In the genomic region with DNA sequence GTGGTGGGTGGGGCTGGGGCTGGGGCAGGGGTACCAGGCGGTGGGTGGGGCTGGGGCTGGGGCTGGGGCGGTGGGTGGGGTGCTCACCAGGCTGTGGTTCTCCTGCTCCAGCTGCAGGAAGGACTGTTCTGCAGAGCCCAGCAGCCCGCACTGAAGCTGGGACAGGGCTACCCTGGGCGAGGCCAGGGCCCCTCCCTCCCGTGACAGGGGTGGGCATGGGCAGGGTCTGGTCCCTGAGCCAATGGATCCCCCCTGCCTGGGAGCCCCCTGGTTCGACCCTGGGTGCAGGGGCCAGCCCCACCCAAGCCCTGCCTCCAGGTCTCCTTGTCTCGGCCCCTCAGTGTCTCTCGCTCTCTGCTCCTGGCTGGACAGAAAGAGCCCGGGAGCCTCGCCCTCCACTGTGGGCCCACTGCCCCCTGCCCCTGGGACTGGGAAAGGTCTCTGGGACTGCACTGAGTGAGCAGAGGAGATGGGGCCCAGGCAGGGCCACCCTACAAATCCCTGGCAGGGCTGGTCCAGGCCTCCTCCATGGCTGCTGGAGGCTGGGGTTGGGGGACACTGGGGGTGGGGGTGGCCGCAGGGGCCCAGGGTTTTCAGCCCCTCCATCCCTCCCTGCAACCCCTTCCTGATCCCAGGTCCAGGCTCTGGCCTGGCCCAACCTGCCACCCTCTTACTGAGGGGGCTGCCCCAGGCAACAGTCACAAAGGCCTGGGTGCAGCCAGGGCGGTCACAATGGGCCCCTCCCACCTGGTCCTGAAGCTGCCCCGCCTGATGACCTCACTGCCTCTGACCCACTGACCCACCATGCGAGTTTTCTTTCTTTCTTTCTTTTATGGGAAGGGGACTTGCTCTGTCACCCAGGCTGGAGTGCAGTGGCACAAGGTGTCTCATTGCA, we compare ENCODE assay signal across 29 cellular contexts. TPM values are rescaled to one million over a fixed set of nuclear protein-coding genes. Genes with fewer than 3 reads are reported as not detected.
DNase-seq lines count a peak whose midpoint lies in the region; ATAC-seq, FAIRE-seq and TF ChIP-seq lines count a peak whose summit lies in the region.
"Had no signal": no experiment of that assay in that cellular context is flagged by ENCODE, and none has a peak within 500 bp of the region (broad histone marks: within the 10 kb centered on the region; RNA-seq: fewer than 3 reads in every experiment).

TSS of gene CCDC188 (minus strand) at position 675 of the 895 bp plus-strand sequence. CDS start at position 606, 69 bp downstream.

- H3K36me3 Mint-ChIP-seq in Caco-2 (ENCODE audit: insufficient read depth, unreplicated experiment) = no peaks in the 10 kb centered on the region
- H3K36me3 Mint-ChIP-seq in neural crest cell (ENCODE audit: low read depth) = no peaks in the 10 kb centered on the region
- H3K36me3 Mint-ChIP-seq in stimulated activated effector memory CD8-positive, alpha-beta T cell treated with anti-CD3 and anti-CD28 coated beads, Interleukin-12 subunit alpha, Interleukin-12 subunit beta, amount 100 ng/mL, for 72 hours = no peaks in the 10 kb centered on the region
- H3K36me3 Mint-ChIP-seq: CD14-positive monocyte; CD8-positive, alpha-beta memory T cell had no signal

- H3K27me3 Mint-ChIP-seq in Caco-2 (ENCODE audit: insufficient read depth, unreplicated experiment) = no peaks in the 10 kb centered on the region
- H3K27me3 Mint-ChIP-seq in neural crest cell (ENCODE audit: low read depth) = no peaks in the 10 kb centered on the region
- H3K27me3 Mint-ChIP-seq: CD8-positive, alpha-beta memory T cell had no signal

- H3K27ac ChIP-seq in K562 (ENCODE audit: extremely low read depth, low read depth, low read length) = no peak within 1 kb of the TSS
- no peak within 1 kb of the TSS for H3K27ac ChIP-seq in sigmoid colon
- H3K27ac ChIP-seq: GM23248, SJSA1 had no signal

- H3K27me3 ChIP-seq in Caco-2 (replicated peaks; ENCODE audit: control insufficient read depth, insufficient read depth, low read length) (no peaks in the 10 kb centered on the region), K562 (ENCODE audit: control insufficient read depth in 2 of 2, insufficient read depth in 2 of 2, low read length in 2 of 2) (peaks cover 19 to 34% of the 10 kb centered on the region in 2 experiments; a peak in 4 of 5 replicates), sigmoid colon (peaks cover 0 to 16% (median 14%) of the 10 kb centered on the region in 3 donors)
- H3K27me3 ChIP-seq: MG63, SJSA1 had no signal

- no peak within 1 kb of the TSS; a peak in 1 of 4 replicates for H3K9ac ChIP-seq in K562 (ENCODE audit: insufficient read depth in 1 of 2, low read depth in 2 of 2, low read length in 2 of 2)
- H3K9ac ChIP-seq: GM23248 had no signal

- no peak within 1 kb of the TSS for H2AFZ ChIP-seq in K562 (ENCODE audit: low read depth, low read length)
- H2AFZ ChIP-seq: GM23248 had no signal

- H3K4me3 ChIP-seq in Caco-2 (ENCODE audit: low read depth, low read length) (no peak within 1 kb of the TSS), K562 (no peak within 1 kb of the TSS), sigmoid colon (no peak within 1 kb of the TSS)
- H3K4me3 ChIP-seq: GM23248, MG63, SJSA1 had no signal

- intact Hi-C loops in Caco-2 (cut with micrococcal nuclease; ENCODE audit: unreplicated experiment) = no loop called here
- intact Hi-C loops in K562 (cut with micrococcal nuclease) = loop anchor here (10.0 kb wide), 1 partner anchor 264 kb away; no protein-coding TSS in a partner anchor
- intact Hi-C loops in sigmoid colon (cut with DNase I) = no loop called here

- no peak within 1 kb of the TSS for H3K4me3 Mint-ChIP-seq in Caco-2 (ENCODE audit: unreplicated experiment)
- peak within 1 kb of the TSS; percentile 38 for H3K4me3 Mint-ChIP-seq in neural crest cell
- no peak within 1 kb of the TSS for H3K4me3 Mint-ChIP-seq in stimulated activated effector memory CD8-positive, alpha-beta T cell treated with anti-CD3 and anti-CD28 coated beads, Interleukin-12 subunit alpha, Interleukin-12 subunit beta, amount 100 ng/mL, for 72 hours
- H3K4me3 Mint-ChIP-seq: CD14-positive monocyte; CD8-positive, alpha-beta memory T cell; H9; HFFc6 had no signal

- peaks cover 25% of the 10 kb centered on the region; the same call in 1 of the 2 replicates for H4K20me1 ChIP-seq in K562 (replicated peaks; ENCODE audit: control insufficient read depth, insufficient read depth, low read length)

- FAIRE-seq in K562 (lab: Jason Lieb, UNC) = no peak
- FAIRE-seq: GM12891, HTR-8/SVneo had no signal

- TF ChIP-seq RAD21 in K562 (CRISPR knock-in tag; conservative IDR thresholded peaks at IDR 0.05 in 1 of 2, IDR thresholded peaks at IDR 0.05 in 1 of 2) = no peak

- BruUV-seq in Caco-2 (replicated peaks; lab: Mats Ljungman, UMichigan) (no TSS peak), K562 (replicated peaks; lab: Mats Ljungman, UMichigan) (no TSS peak)

- no peaks in the 10 kb centered on the region for H3K79me2 ChIP-seq in K562 (ENCODE audit: control insufficient read depth, insufficient read depth, low read length)

- POLR2A ChIA-PET in Caco-2 (lab: Charles Lee) (no interaction called here), K562 (lab: Yijun Ruan, JAX) (interaction anchor here (0.7 to 1.3 kb wide), 5 partner anchors 12 to 136 kb away, joined by 3 to 5 read pairs (median 3); partner anchors contain the start of gene TRMT2A)

- no peak for TF ChIP-seq EP300 in K562 (IDR thresholded peaks at IDR 0.05; ENCODE audit: low read length)
- TF ChIP-seq EP300 in sigmoid colon (IDR thresholded peaks at IDR 0.05) = no peak

- CTCF ChIA-PET in Caco-2 (lab: Charles Lee) = interaction anchor here (0.7 kb wide), 1 partner anchor 44 kb away, joined by 3 read pairs; no protein-coding TSS in a partner anchor
- CTCF ChIA-PET in K562 (lab: Yijun Ruan, JAX; ENCODE audit: low intra/inter-chr PET ratio) = no interaction called here

- H3K9me3 Mint-ChIP-seq in Caco-2 (ENCODE audit: unreplicated experiment) = no peaks in the 10 kb centered on the region
- H3K9me3 Mint-ChIP-seq in neural crest cell = no peaks in the 10 kb centered on the region
- H3K9me3 Mint-ChIP-seq in stimulated activated effector memory CD8-positive, alpha-beta T cell treated with anti-CD3 and anti-CD28 coated beads, Interleukin-12 subunit alpha, Interleukin-12 subunit beta, amount 100 ng/mL, for 72 hours = no peaks in the 10 kb centered on the region
- H3K9me3 Mint-ChIP-seq: CD14-positive monocyte; CD8-positive, alpha-beta memory T cell; H9; HFFc6 had no signal

- in situ Hi-C loops in K562 (cut with MboI) = loop anchor here (25.0 kb wide), 1 partner anchor 537 kb away; no protein-coding TSS in a partner anchor

- H3K4me2 ChIP-seq in K562 (ENCODE audit: insufficient read depth, low read length) = no peak within 1 kb of the TSS

- H3K36me3 ChIP-seq in Caco-2 (ENCODE audit: control insufficient read depth, insufficient read depth, low read length) (no peaks in the 10 kb centered on the region), K562 (ENCODE audit: control insufficient read depth, insufficient read depth, low read length) (no peaks in the 10 kb centered on the region), sigmoid colon (peaks cover 0 to 2% (median 0%) of the 10 kb centered on the region in 4 donors)
- H3K36me3 ChIP-seq: MG63, SJSA1 had no signal

- H3K27ac Mint-ChIP-seq in Caco-2 (ENCODE audit: unreplicated experiment) (peak within 1 kb of the TSS; percentile 57), neural crest cell (ENCODE audit: unreplicated experiment) (no peak within 1 kb of the TSS)
- H3K27ac Mint-ChIP-seq in stimulated activated effector memory CD8-positive, alpha-beta T cell treated with anti-CD3 and anti-CD28 coated beads, Interleukin-12 subunit alpha, Interleukin-12 subunit beta, amount 100 ng/mL, for 72 hours = peak within 1 kb of the TSS; percentile 71
- H3K27ac Mint-ChIP-seq: HFFc6 had no signal

- WGBS in K562 (ENCODE audit: insufficient coverage, low coverage, missing lambda C conversion rate) = 21% methylated on average over 14 of the region's 14 CpGs
- 44 to 62% methylated on average over 14 of the region's 14 CpGs for WGBS in sigmoid colon, 2 donors

- TF ChIP-seq POLR2A in K562 (conservative IDR thresholded peaks at IDR 0.05) (no peak), sigmoid colon (IDR thresholded peaks at IDR 0.05) (no peak)

- no peaks in the 10 kb centered on the region for H3K9me3 ChIP-seq in Caco-2
- no peaks in the 10 kb centered on the region for H3K9me3 ChIP-seq in K562 (replicated peaks; ENCODE audit: control insufficient read depth, insufficient read depth, low read depth, low read length)
- H3K9me3 ChIP-seq in sigmoid colon = no peaks in the 10 kb centered on the region
- H3K9me3 ChIP-seq: MG63, SJSA1 had no signal

- H3K4me1 ChIP-seq in Caco-2 = no peaks in the 10 kb centered on the region
- H3K4me1 ChIP-seq in K562 (replicated peaks in 1 of 2; ENCODE audit: control insufficient read depth in 2 of 2, insufficient read depth in 2 of 2, low read length in 2 of 2) = peaks cover 0 to 79% of the 10 kb centered on the region in 2 experiments; a peak in 2 of 5 replicates
- no peaks in the 10 kb centered on the region for H3K4me1 ChIP-seq in sigmoid colon

- no peaks in the 10 kb centered on the region for H3K9me1 ChIP-seq in K562 (ENCODE audit: control insufficient read depth, insufficient read depth, low read length)

- DNase-seq in Caco-2 (no peak), K562 (ENCODE audit: extremely low read depth in 1 of 4, low spot score in 3 of 4) (peak in 1 of 4 experiments; percentile 51), neural crest cell (ENCODE audit: low read depth, low spot score) (no peak), sigmoid colon (no peak), NCI-H748 (lab: John Stamatoyannopoulos, UW; ENCODE audit: unreplicated experiment) (no peak)
- no peak for DNase-seq in stimulated activated effector memory CD8-positive, alpha-beta T cell treated with anti-CD3 and anti-CD28 coated beads, Interleukin-12 subunit alpha, Interleukin-12 subunit beta, amount 100 ng/mL, for 72 hours (ENCODE audit: low spot score in 2 of 2)
- DNase-seq: Calu3; CD8-positive, alpha-beta memory T cell; DMS79 treated with DMSO at 0.1 percent for 48 hours; GF-D8; GM23248; H9; HFFc6; KG1; MG63; NCI-H1417; NCI-H1694 treated with DMSO at 0.1 percent for 48 hours; NCI-H2081; NCI-H2227 treated with DMSO at 0.1 percent for 48 hours; NCI-H526 treated with DMSO at 0.1 percent for 48 hours; Right ventricle myocardium superior; RPMI8226 had no signal

- TF ChIP-seq CTCF in Caco-2 (IDR thresholded peaks at IDR 0.05; ENCODE audit: insufficient read depth in 1 of 2, low read depth in 1 of 2, low read length in 1 of 2, severe bottlenecking in 1 of 2, unreplicated experiment in 1 of 2) (no peak), K562 (IDR thresholded peaks at IDR 0.05 in 2 of 3, conservative IDR thresholded peaks at IDR 0.05 in 1 of 3; ENCODE audit: insufficient read depth in 2 of 3, low read depth in 1 of 3, low read length in 3 of 3) (no peak), neural crest cell (conservative IDR thresholded peaks at IDR 0.05) (no peak), sigmoid colon (IDR thresholded peaks at IDR 0.05) (no peak)

- ATAC-seq in K562 (no peak), GM21360 (IDR thresholded peaks at IDR 0.05; ENCODE audit: unreplicated experiment) (no peak)
- no peak for ATAC-seq in stimulated activated effector memory CD8-positive, alpha-beta T cell treated with anti-CD3 and anti-CD28 coated beads, Interleukin-12 subunit alpha, Interleukin-12 subunit beta, amount 100 ng/mL, for 72 hours

- no peaks in the 10 kb centered on the region for H3K4me1 Mint-ChIP-seq in Caco-2 (ENCODE audit: low read depth, unreplicated experiment)
- peaks cover 21% of the 10 kb centered on the region for H3K4me1 Mint-ChIP-seq in neural crest cell
- H3K4me1 Mint-ChIP-seq in stimulated activated effector memory CD8-positive, alpha-beta T cell treated with anti-CD3 and anti-CD28 coated beads, Interleukin-12 subunit alpha, Interleukin-12 subunit beta, amount 100 ng/mL, for 72 hours = peaks cover 5% of the 10 kb centered on the region
- H3K4me1 Mint-ChIP-seq: CD14-positive monocyte had no signal

RNA-seq across cellular contexts. Expression of gene CCDC188, which starts in this region (rescaled TPM):
- total RNA-seq in Caco-2 (2022) (not detected in 2 replicates), K562 (2014; rRNA removed) (not detected in 2 replicates), K562 (2014; rRNA removed; fragmentation: Illumina TruSeq; extraction: Trizol) (not detected in 2 replicates), K562 (2015; rRNA removed; fragmentation: Illumina TruSeq; extraction: Trizol) (not detected in 2 replicates), K562 (2021) (not detected in 2 replicates), neural crest cell (8.2 and 8.6 TPM in 2 replicates), sigmoid colon (under 1 TPM in 1 of 4 donors, not detected in 3; 0.41 TPM)
- not detected in 2 replicates for total RNA-seq in K562 (2011; cell fraction: chromatin; rRNA removed; ENCODE audit: low replicate concordance)
- total RNA-seq in K562 (2011; cell fraction: nucleolus; rRNA removed) = not detected in 2 replicates
- not detected in 2 replicates for total RNA-seq in K562 (2011; cell fraction: nucleoplasm; rRNA removed)
- polyA plus RNA-seq in K562 (2011; rRNA removed) (not detected in 2 replicates), K562 (2014; fragmentation: Illumina TruSeq; extraction: Trizol) (not detected in 2 replicates), K562 (2014; fragmentation: Nextera tagmentation; extraction: Ambion mirVana) (not detected), K562 (2014; rRNA removed) (not detected in 2 replicates), sigmoid colon (1 to 10 TPM in 1 of 3 donors, not detected in 2; 1.1 TPM)
- polyA plus RNA-seq in K562 (2011; cell fraction: cytosol; rRNA removed) = not detected in 2 replicates
- not detected in 2 replicates for polyA plus RNA-seq in K562 (2011; cell fraction: nucleus; rRNA removed)
- polyA plus RNA-seq in K562 (2012) = 0.26 TPM in 1 of 2 replicates, not detected in the other
- not detected in 2 replicates for polyA minus RNA-seq in K562 (2011; rRNA and poly(A)+ RNA removed)
- not detected in 2 replicates for polyA minus RNA-seq in K562 (2011; cell fraction: cytosol; rRNA and poly(A)+ RNA removed)
- not detected in 2 replicates for polyA minus RNA-seq in K562 (2011; cell fraction: nucleus; rRNA and poly(A)+ RNA removed)
- total RNA-seq: A673; Calu3; CD8-positive, alpha-beta memory T cell; H9; NCI-H460 had no signal
- polyA plus RNA-seq: CD14-positive monocyte; CD8-positive, alpha-beta memory T cell had no signal
